In the genomic region with DNA sequence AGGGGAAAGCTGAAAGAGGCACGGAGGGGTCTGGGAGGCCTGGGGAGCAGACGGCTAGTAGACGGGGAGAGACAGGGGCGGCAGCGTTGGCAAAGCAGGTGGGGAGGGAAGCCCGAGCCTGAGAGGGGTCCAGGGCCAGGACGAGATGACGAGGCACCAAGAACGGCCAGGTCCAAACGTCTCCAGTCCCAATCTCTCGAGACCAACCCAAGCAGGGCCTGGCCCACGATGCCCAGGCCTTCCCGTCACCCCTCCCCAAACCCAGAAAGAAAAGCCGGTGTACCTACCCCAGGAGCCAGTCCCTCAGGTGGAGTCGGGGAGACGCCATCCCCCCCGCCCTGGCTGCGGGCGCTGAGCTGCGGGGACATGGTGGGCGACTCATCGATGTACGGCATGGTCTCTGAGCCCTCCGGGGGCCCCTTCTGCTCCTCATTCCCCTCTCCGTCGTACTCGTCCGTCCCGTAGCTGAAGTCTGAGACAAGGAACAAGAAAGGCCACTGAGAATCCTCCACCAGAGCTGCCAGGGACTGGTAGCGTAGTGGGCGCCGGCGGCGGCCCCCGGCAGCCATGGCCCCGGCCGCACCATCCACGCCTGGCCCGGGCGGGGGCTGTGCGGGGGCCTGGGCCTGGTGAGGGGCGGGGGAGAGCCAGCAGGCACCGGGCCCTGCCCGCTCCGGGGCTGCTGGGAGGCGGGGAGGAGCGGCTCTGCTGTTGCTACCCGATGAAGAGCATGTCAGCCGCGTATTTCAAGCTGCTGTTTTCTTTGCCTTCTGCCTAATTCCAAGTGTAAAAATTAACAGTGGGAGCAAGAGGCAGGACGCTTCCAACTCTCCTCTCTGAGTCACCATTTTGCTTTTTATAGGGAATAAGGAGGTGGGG, we compare ENCODE assay signal across 25 cellular contexts. TPM values are rescaled to one million over a fixed set of nuclear protein-coding genes. Genes with fewer than 3 reads are reported as not detected.
DNase-seq lines count a peak whose midpoint lies in the region; ATAC-seq and TF ChIP-seq lines count a peak whose summit lies in the region.
"Had no signal": no experiment of that assay in that cellular context is flagged by ENCODE, and none has a peak within 500 bp of the region (broad histone marks: within the 10 kb centered on the region; RNA-seq: fewer than 3 reads in every experiment).

No MANE protein-coding gene starts in this region.

- H3K4me3 ChIP-seq in neural cell (ENCODE audit: low read length) (peak overlapping the region; percentile 42), vagina (peak overlapping the region; percentile 25 to 30)
- H3K4me3 ChIP-seq: spleen, stomach, upper lobe of left lung had no signal

- H3K79me2 ChIP-seq in neural cell (replicated peaks; ENCODE audit: insufficient read depth, low read length), result peaks cover 3% of the 10 kb centered on the region

- CTCF ChIA-PET in activated CD4-positive, alpha-beta memory T cell treated with anti-CD3 and anti-CD28 coated beads for 36 hours (lab: Charles Lee), result interaction anchor here (2.0 to 6.0 kb wide), 2 partner anchors 61 to 62 kb away, joined by 5 to 174 read pairs; no protein-coding TSS in a partner anchor

- no peaks in the 10 kb centered on the region for H3K9me3 Mint-ChIP-seq in stimulated activated naive CD8-positive, alpha-beta T cell treated with anti-CD3 and anti-CD28 coated beads, Interleukin-15, amount 100 ng/mL, for 72 hours
- H3K9me3 Mint-ChIP-seq in activated CD4-positive, alpha-beta memory T cell treated with anti-CD3 and anti-CD28 coated beads for 36 hours, result peaks cover 2% of the 10 kb centered on the region
- H3K9me3 Mint-ChIP-seq: central memory CD8-positive, alpha-beta T cell; immature natural killer cell had no signal

- peak overlapping the region; percentile 84 for H3K27ac ChIP-seq in cingulate gyrus (ENCODE audit: low read depth, low read length)
- H3K27ac ChIP-seq in neural cell (ENCODE audit: low read length), result peak overlapping the region; percentile 70
- H3K27ac ChIP-seq in vagina, result peak overlapping the region; percentile 74
- H3K27ac ChIP-seq: C4-2B, spleen, upper lobe of left lung had no signal

- H3K36me3 Mint-ChIP-seq in activated CD4-positive, alpha-beta memory T cell treated with anti-CD3 and anti-CD28 coated beads for 36 hours, result no peaks in the 10 kb centered on the region

- TF ChIP-seq POLR2A in vagina (IDR thresholded peaks at IDR 0.05), result no peak

- no peak overlapping the region for H2AFZ ChIP-seq in neural cell (ENCODE audit: low read depth, low read length)

- peak overlapping the region in 1 of 2 donors; percentile 88 for H3K27ac Mint-ChIP-seq in stimulated activated naive CD8-positive, alpha-beta T cell treated with anti-CD3 and anti-CD28 coated beads, Interleukin-15, amount 100 ng/mL, for 72 hours
- H3K27ac Mint-ChIP-seq in activated CD4-positive, alpha-beta memory T cell treated with anti-CD3 and anti-CD28 coated beads for 36 hours, result no peak overlapping the region
- H3K27ac Mint-ChIP-seq: activated B cell treated with CpG ODN at 0.5 μM for 24 hours; activated CD8-positive, alpha-beta T cell treated with anti-CD3 and anti-CD28 coated beads for 36 hours had no signal

- H3K36me3 ChIP-seq in neural cell (ENCODE audit: insufficient read depth, low read length) (no peaks in the 10 kb centered on the region), vagina (no peaks in the 10 kb centered on the region)

- H3K4me3 Mint-ChIP-seq in stimulated activated naive CD8-positive, alpha-beta T cell treated with anti-CD3 and anti-CD28 coated beads, Interleukin-15, amount 100 ng/mL, for 72 hours, result no peak overlapping the region
- H3K4me3 Mint-ChIP-seq in activated CD4-positive, alpha-beta memory T cell treated with anti-CD3 and anti-CD28 coated beads for 36 hours, result no peak overlapping the region
- H3K4me3 Mint-ChIP-seq: activated B cell treated with CpG ODN at 0.5 μM for 24 hours; activated CD8-positive, alpha-beta T cell treated with anti-CD3 and anti-CD28 coated beads for 36 hours; central memory CD8-positive, alpha-beta T cell had no signal

- TF ChIP-seq RAD21 in neural cell (conservative IDR thresholded peaks at IDR 0.05), result no peak

- POLR2A ChIA-PET in activated CD4-positive, alpha-beta memory T cell treated with anti-CD3 and anti-CD28 coated beads for 36 hours (lab: Charles Lee), result no interaction called here

- no peak for TF ChIP-seq EP300 in neural cell (conservative IDR thresholded peaks at IDR 0.05; ENCODE audit: poor library complexity, severe bottlenecking)

- no peaks in the 10 kb centered on the region for H4K20me1 ChIP-seq in neural cell (ENCODE audit: insufficient read depth)

- peaks cover 8% of the 10 kb centered on the region for H3K27me3 Mint-ChIP-seq in stimulated activated naive CD8-positive, alpha-beta T cell treated with anti-CD3 and anti-CD28 coated beads, Interleukin-15, amount 100 ng/mL, for 72 hours
- H3K27me3 Mint-ChIP-seq in activated CD4-positive, alpha-beta memory T cell treated with anti-CD3 and anti-CD28 coated beads for 36 hours, result no peaks in the 10 kb centered on the region
- H3K27me3 Mint-ChIP-seq: activated B cell treated with CpG ODN at 0.5 μM for 24 hours; activated CD8-positive, alpha-beta T cell treated with anti-CD3 and anti-CD28 coated beads for 36 hours; central memory CD8-positive, alpha-beta T cell had no signal

- no peak overlapping the region for H3K4me2 ChIP-seq in neural cell (ENCODE audit: low read length)

- H3F3A ChIP-seq in neural cell (ENCODE audit: insufficient read depth, low read length, poor library complexity, severe bottlenecking), result no peaks in the 10 kb centered on the region

- DNase-seq in stimulated activated naive CD8-positive, alpha-beta T cell treated with anti-CD3 and anti-CD28 coated beads, Interleukin-15, amount 100 ng/mL, for 72 hours, result no peak
- no peak for DNase-seq in stimulated activated naive CD8-positive, alpha-beta T cell treated with anti-CD3 and anti-CD28 coated beads, Interleukin-15, Interleukin-2, amounts not matched to agents 100 U/mL and 50 U/mL, for 24 hours
- no peak for DNase-seq in vagina (ENCODE audit: extremely low spot score in 2 of 2)
- no peak for DNase-seq in middle frontal gyrus (ENCODE audit: extremely low spot score, low spot score)
- no peak for DNase-seq in activated CD4-positive, alpha-beta memory T cell treated with anti-CD3 and anti-CD28 coated beads for 36 hours
- DNase-seq: activated B cell treated with CpG ODN at 0.5 μM for 24 hours; activated CD8-positive, alpha-beta T cell treated with anti-CD3 and anti-CD28 coated beads for 36 hours; activated gamma-delta T cell treated with Interleukin-2 at 50 U/mL for 16 hours; activated T-cell treated with anti-CD3 and anti-CD28 coated beads for 4 hours; amniotic stem cell; foreskin fibroblast; immature natural killer cell; KBM-7; NCI-H2171 treated with DMSO at 0.1 percent for 48 hours; spleen; stimulated activated CD4-positive, alpha-beta T cell treated with anti-CD3 and anti-CD28 coated beads, Interleukin-4, amount 100 ng/mL, for 4 hours; stomach; T-helper 9 cell; upper lobe of left lung had no signal

- TF ChIP-seq CTCF in neural cell (IDR thresholded peaks at IDR 0.05; ENCODE audit: poor library complexity, severe bottlenecking), result no peak
- no peak for TF ChIP-seq CTCF in vagina (IDR thresholded peaks at IDR 0.05)

- H3K27me3 ChIP-seq in neural cell (ENCODE audit: insufficient read depth, low read depth, low read length) (no peaks in the 10 kb centered on the region), vagina (no peaks in the 10 kb centered on the region)
- H3K27me3 ChIP-seq: spleen, stomach, upper lobe of left lung had no signal

- intact Hi-C loops in vagina (cut with DNase I), result loop anchor here (5.0 kb wide), 1 partner anchor 57 kb away; no protein-coding TSS in a partner anchor
- intact Hi-C loops in activated CD4-positive, alpha-beta memory T cell treated with anti-CD3 and anti-CD28 coated beads for 36 hours (cut with micrococcal nuclease), result loop anchor here (5.0 kb wide), 1 partner anchor 207 kb away; no protein-coding TSS in a partner anchor

- H3K9me2 ChIP-seq in neural cell (ENCODE audit: insufficient read depth, low read length), result no peaks in the 10 kb centered on the region

- ATAC-seq in stimulated activated naive CD8-positive, alpha-beta T cell treated with anti-CD3 and anti-CD28 coated beads, Interleukin-15, amount 100 ng/mL, for 72 hours, result peak; percentile 60
- ATAC-seq in stimulated activated naive CD8-positive, alpha-beta T cell treated with anti-CD3 and anti-CD28 coated beads, Interleukin-15, Interleukin-2, amounts not matched to agents 100 U/mL and 50 U/mL, for 24 hours, result no peak
- ATAC-seq in GM19452 (IDR thresholded peaks at IDR 0.05; ENCODE audit: unreplicated experiment), result no peak
- ATAC-seq: activated CD8-positive, alpha-beta T cell treated with anti-CD3 and anti-CD28 coated beads for 36 hours; HCT116 had no signal

- peaks cover 14% of the 10 kb centered on the region for H3K4me1 Mint-ChIP-seq in stimulated activated naive CD8-positive, alpha-beta T cell treated with anti-CD3 and anti-CD28 coated beads, Interleukin-15, amount 100 ng/mL, for 72 hours
- peaks cover 6% of the 10 kb centered on the region for H3K4me1 Mint-ChIP-seq in activated CD4-positive, alpha-beta memory T cell treated with anti-CD3 and anti-CD28 coated beads for 36 hours (ENCODE audit: low read depth)

- H3K9ac ChIP-seq in neural cell (ENCODE audit: low read length), result peak overlapping the region; percentile 50

- H3K4me1 ChIP-seq in vagina, result peaks cover 49% of the 10 kb centered on the region

- H3K9me3 ChIP-seq in neural cell (ENCODE audit: low read length) (no peaks in the 10 kb centered on the region), vagina (no peaks in the 10 kb centered on the region)
- H3K9me3 ChIP-seq: stomach, upper lobe of left lung had no signal

RNA-seq across cellular contexts. Expression of a gene that starts 54.6 kb away (rescaled TPM):
- 34.5 and 45.2 TPM in 2 replicates for polyA plus RNA-seq in neural cell
- 79.5 and 103 TPM in 2 replicates for polyA minus RNA-seq in neural cell
- 90.8 TPM for total RNA-seq in vagina
- 10 to 100 TPM; 50.3 to 54.5 TPM for total RNA-seq in activated CD4-positive, alpha-beta memory T cell treated with anti-CD3 and anti-CD28 coated beads for 36 hours
